In the genomic region with DNA sequence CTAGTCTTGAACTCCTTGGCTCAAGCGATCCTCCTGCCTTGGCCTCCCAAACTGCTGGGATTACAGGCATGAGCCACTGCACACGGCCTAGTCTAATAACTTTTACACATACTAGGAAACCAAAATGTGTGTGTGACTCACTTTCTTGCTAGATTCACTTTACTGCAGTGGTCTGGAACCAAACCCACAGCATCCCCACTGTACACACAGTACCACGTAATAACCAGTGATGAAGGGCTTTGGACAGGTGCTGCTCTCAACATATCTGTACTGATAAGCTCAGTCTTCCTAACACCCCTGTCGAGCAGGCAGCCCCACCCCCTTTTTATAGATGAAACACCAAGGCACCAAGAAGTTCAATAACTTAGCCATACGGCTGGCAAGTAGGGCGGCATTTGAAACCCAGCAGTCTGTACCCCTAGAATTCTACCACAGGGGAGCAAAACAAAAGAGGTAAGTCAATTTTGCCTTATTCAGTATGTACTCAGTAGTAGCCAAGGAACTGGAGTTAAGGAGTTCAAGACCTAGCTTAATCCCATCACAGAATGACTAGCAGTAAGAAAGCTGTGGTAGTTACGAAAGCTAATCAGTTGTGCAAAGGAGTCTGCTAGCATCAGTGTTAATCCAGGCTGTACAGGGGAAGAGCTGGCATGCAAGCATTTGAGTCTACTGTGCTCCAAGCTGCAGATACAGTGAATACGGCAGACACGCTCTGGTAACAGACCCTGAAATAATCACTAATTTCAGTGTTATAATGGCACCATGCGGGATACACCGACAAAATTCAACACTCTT, we compare ENCODE assay signal across 1 cellular context.
TF ChIP-seq lines count a peak whose summit lies in the region.

No MANE protein-coding gene starts in this region.

TF ChIP-seq in IMR-90, 13 proteins besides CTCF, POLR2A, EP300 and RAD21:
- no peak for TF ChIP-seq CEBPB (IDR thresholded peaks at IDR 0.05; ENCODE audit: low read depth, low read length)
- TF ChIP-seq NFE2L2 (IDR thresholded peaks at IDR 0.05; ENCODE audit: low read depth, low read length), result no peak
- TF ChIP-seq MAFK (IDR thresholded peaks at IDR 0.05; ENCODE audit: low read depth, low read length), result no peak
- TF ChIP-seq, protein P1, sequence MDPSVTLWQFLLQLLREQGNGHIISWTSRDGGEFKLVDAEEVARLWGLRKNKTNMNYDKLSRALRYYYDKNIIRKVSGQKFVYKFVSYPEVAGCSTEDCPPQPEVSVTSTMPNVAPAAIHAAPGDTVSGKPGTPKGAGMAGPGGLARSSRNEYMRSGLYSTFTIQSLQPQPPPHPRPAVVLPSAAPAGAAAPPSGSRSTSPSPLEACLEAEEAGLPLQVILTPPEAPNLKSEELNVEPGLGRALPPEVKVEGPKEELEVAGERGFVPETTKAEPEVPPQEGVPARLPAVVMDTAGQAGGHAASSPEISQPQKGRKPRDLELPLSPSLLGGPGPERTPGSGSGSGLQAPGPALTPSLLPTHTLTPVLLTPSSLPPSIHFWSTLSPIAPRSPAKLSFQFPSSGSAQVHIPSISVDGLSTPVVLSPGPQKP (IDR thresholded peaks at IDR 0.05; ENCODE audit: borderline replicate concordance, low read depth, low read length), result no peak
- no peak for TF ChIP-seq SMC3 (IDR thresholded peaks at IDR 0.05; ENCODE audit: low read depth, low read length)
- TF ChIP-seq, protein P2, sequence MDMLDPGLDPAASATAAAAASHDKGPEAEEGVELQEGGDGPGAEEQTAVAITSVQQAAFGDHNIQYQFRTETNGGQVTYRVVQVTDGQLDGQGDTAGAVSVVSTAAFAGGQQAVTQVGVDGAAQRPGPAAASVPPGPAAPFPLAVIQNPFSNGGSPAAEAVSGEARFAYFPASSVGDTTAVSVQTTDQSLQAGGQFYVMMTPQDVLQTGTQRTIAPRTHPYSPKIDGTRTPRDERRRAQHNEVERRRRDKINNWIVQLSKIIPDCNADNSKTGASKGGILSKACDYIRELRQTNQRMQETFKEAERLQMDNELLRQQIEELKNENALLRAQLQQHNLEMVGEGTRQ (IDR thresholded peaks at IDR 0.05; ENCODE audit: low read depth, low read length), result no peak
- no peak for TF ChIP-seq MAZ (IDR thresholded peaks at IDR 0.05; ENCODE audit: borderline replicate concordance, low read depth, low read length)
- TF ChIP-seq FOS (IDR thresholded peaks at IDR 0.05; ENCODE audit: low read depth, low read length), result 0 out of 2 replicates have a peak, but pooled peaks have one; percentile 3
